ENCODE assay signal across 8 cellular contexts in genomic region chr6:80605165-80605989, GRCh38.
DNase-seq lines count a peak whose midpoint lies in the region; ATAC-seq, FAIRE-seq and TF ChIP-seq lines count a peak whose summit lies in the region.

No MANE protein-coding gene starts in this region.

- POLR2A ChIA-PET in HepG2 (lab: Yijun Ruan, JAX), result no interaction called here

- TF ChIP-seq RAD21 in HepG2 (CRISPR knock-in tag; IDR thresholded peaks at IDR 0.05), result 0 out of 2 replicates have a peak, but pooled peaks have one; percentile 29

- intact Hi-C loops in body of pancreas (cut with DNase I), result no loop called here
- intact Hi-C loops in HepG2 (cut with micrococcal nuclease; ENCODE audit: unreplicated experiment), result loop anchor here (1.0 to 10.0 kb wide), 4 partner anchors 267 to 859 kb away; no protein-coding TSS in a partner anchor
- intact Hi-C loops in aorta (cut with DNase I), result loop anchor here (5.0 to 10.0 kb wide), 2 partner anchors 1147 to 1149 kb away; partner anchors contain the start of gene TENT5A (in 2 of the 2)

- peak; percentile 72 for ATAC-seq in GM21526 (IDR thresholded peaks at IDR 0.05; ENCODE audit: low FRiP score, unreplicated experiment)
- peak; percentile 61 for ATAC-seq in body of pancreas
- ATAC-seq in HepG2, result peak; percentile 73
- ATAC-seq in GM21737 (IDR thresholded peaks at IDR 0.05; ENCODE audit: unreplicated experiment), result no peak
- ATAC-seq in aorta (ENCODE audit: low FRiP score), result no peak

- H3K36me3 ChIP-seq in body of pancreas (replicated peaks in 1 of 2; ENCODE audit: insufficient read depth in 1 of 2, low read depth in 2 of 2) (no peaks in the 10 kb centered on the region), HepG2 (replicated peaks in 1 of 2; ENCODE audit: control insufficient read depth in 1 of 2, insufficient read depth in 2 of 2, low read length in 2 of 2) (no peaks in the 10 kb centered on the region), aorta (ENCODE audit: control insufficient read depth in 1 of 2, insufficient read depth in 2 of 2, low read length in 1 of 2) (no peaks in the 10 kb centered on the region)

- in situ Hi-C loops in HepG2 (cut with HindIII; ENCODE audit: extremely low pct_ligation_motif_present, low pct_unique_long_range_greater_than_20kb), result no loop called here

- H2AFZ ChIP-seq in HepG2 (ENCODE audit: low read length), result no peak overlapping the region

- DNase-seq in D341Med (ENCODE audit: low spot score), result peak; percentile 34
- peak; percentile 31 for DNase-seq in NCI-H2171 (lab: John Stamatoyannopoulos, UW)
- peak in 1 of 4 donors; percentile 11 for DNase-seq in body of pancreas
- peak; percentile 18 for DNase-seq in HepG2 (ENCODE audit: low spot score)
- no peak for DNase-seq in aorta
- no peak for DNase-seq in activated effector memory CD4-positive, alpha-beta T cell treated with Interleukin-2 at 50 U/mL for 16 hours

- TF ChIP-seq POLR2A in body of pancreas (IDR thresholded peaks at IDR 0.05) (no peak), HepG2 (IDR thresholded peaks at IDR 0.05; ENCODE audit: insufficient read depth in 1 of 2, low read depth in 2 of 2, low read length in 2 of 2) (no peak)

- peak; percentile 60 for FAIRE-seq in HepG2 (lab: Jason Lieb, UNC)

- H3K4me3 ChIP-seq in body of pancreas (no peak overlapping the region), HepG2 (replicated peaks in 1 of 3; ENCODE audit: insufficient read depth in 1 of 3, low read depth in 2 of 3, low read length in 3 of 3) (no peak overlapping the region), aorta (ENCODE audit: low read length in 2 of 2) (no peak overlapping the region)

- TF ChIP-seq CTCF in body of pancreas (IDR thresholded peaks at IDR 0.05) (peak; percentile 25 to 55 (median 50)), HepG2 (CRISPR knock-in tag; IDR thresholded peaks at IDR 0.05) (peak; percentile 51)

- TF ChIP-seq EP300 in HepG2 (IDR thresholded peaks at IDR 0.05; ENCODE audit: low read depth in 2 of 2, low read length in 2 of 2), result no peak
- TF ChIP-seq EP300 in HepG2 (CRISPR knock-in tag; IDR thresholded peaks at IDR 0.05; ENCODE audit: borderline replicate concordance), result no peak

- no peak overlapping the region for H3K4me2 ChIP-seq in HepG2 (ENCODE audit: low read depth, low read length)

- no TSS peak for BruUV-seq in HepG2 (replicated peaks; lab: Mats Ljungman, UMichigan)

- H3K9me3 ChIP-seq in body of pancreas (no peaks in the 10 kb centered on the region), HepG2 (ENCODE audit: low read length) (no peaks in the 10 kb centered on the region), aorta (ENCODE audit: control insufficient read depth, low read length) (no peaks in the 10 kb centered on the region)

- WGBS in body of pancreas, 2 donors, result 8 to 13% methylated on average over 4 of the region's 4 CpGs
- 0% methylated on average over 4 of the region's 4 CpGs for WGBS in HepG2 (ENCODE audit: low lambda C conversion rate)
- 36 to 42% methylated on average over 4 of the region's 4 CpGs for WGBS in aorta, 2 donors

- H3K27ac ChIP-seq in body of pancreas (no peak overlapping the region), HepG2 (ENCODE audit: extremely low read length, insufficient read depth, low read length) (no peak overlapping the region), aorta (ENCODE audit: low read depth in 1 of 2, low read length in 2 of 2) (no peak overlapping the region)

- CTCF ChIA-PET in HepG2 (lab: Yijun Ruan, JAX; ENCODE audit: low intra/inter-chr PET ratio, low total read pairs), result interaction anchor here (0.8 to 1.9 kb wide), 2 partner anchors 268 to 391 kb away, joined by 3 to 5 read pairs; no protein-coding TSS in a partner anchor

- H3K27me3 ChIP-seq in body of pancreas (no peaks in the 10 kb centered on the region), HepG2 (ENCODE audit: control insufficient read depth in 1 of 2, insufficient read depth in 2 of 2, low read length in 2 of 2) (no peaks in the 10 kb centered on the region), aorta (ENCODE audit: control insufficient read depth in 1 of 2, insufficient read depth in 2 of 2, low read length in 1 of 2) (no peaks in the 10 kb centered on the region)

- H3K79me2 ChIP-seq in HepG2 (ENCODE audit: insufficient read depth, low read length), result no peaks in the 10 kb centered on the region

- no peaks in the 10 kb centered on the region for H4K20me1 ChIP-seq in HepG2 (ENCODE audit: insufficient read depth, low read length)

- H3K4me1 ChIP-seq in body of pancreas (peaks cover 11% of the 10 kb centered on the region), HepG2 (ENCODE audit: insufficient read depth, low read length) (no peaks in the 10 kb centered on the region), aorta (ENCODE audit: control insufficient read depth in 1 of 2, insufficient read depth in 2 of 2, low read length in 2 of 2) (peaks cover 2 to 4% of the 10 kb centered on the region in 2 donors)

- no peak overlapping the region for H3K9ac ChIP-seq in HepG2 (ENCODE audit: insufficient read depth, low read depth, low read length)

TF ChIP-seq in HepG2, 621 proteins besides CTCF, POLR2A, EP300 and RAD21:
- peak; percentile 57 for TF ChIP-seq STAG1 (CRISPR knock-in tag; IDR thresholded peaks at IDR 0.05)
- TF ChIP-seq EED (CRISPR knock-in tag; IDR thresholded peaks at IDR 0.05), result no peak
- TF ChIP-seq SMC3 (IDR thresholded peaks at IDR 0.05; ENCODE audit: low read length), result peak; percentile 56
- TF ChIP-seq ZFY (CRISPR knock-in tag; IDR thresholded peaks at IDR 0.05), result no peak

Comparison
In these comparisons a context has a peak if more than half of its experiments do, and no peak if none do; other contexts are left out.
1. DNase-seq: peak in D341Med (single experiment), NCI-H2171 (single experiment) and HepG2 (single experiment); none in aorta (0 of 2) and activated effector memory CD4-positive, alpha-beta T cell treated with Interleukin-2 at 50 U/mL for 16 hours (single experiment).
2. ATAC-seq: peak in GM21526 (single experiment), body of pancreas (single experiment) and HepG2 (single experiment); none in GM21737 (single experiment) and aorta (single experiment).